21 cellular contexts compared by ENCODE assay signal in genomic region chr6:18349350-18349749, GRCh38. TPM values are rescaled to one million over a fixed set of nuclear protein-coding genes. Genes with fewer than 3 reads are reported as not detected.
DNase-seq lines count a peak whose midpoint lies in the region; ATAC-seq, FAIRE-seq and TF ChIP-seq lines count a peak whose summit lies in the region.
"Had no signal": no experiment of that assay in that cellular context is flagged by ENCODE, and none has a peak within 500 bp of the region (broad histone marks: within the 10 kb centered on the region; RNA-seq: fewer than 3 reads in every experiment).

No MANE protein-coding gene starts in this region.

- H3K79me2 ChIP-seq in OCI-LY3 (ENCODE audit: low read length), result peaks cover 13% of the 10 kb centered on the region; the same call in 1 of the 2 replicates

- peak overlapping the region; percentile 45 for H3K9ac ChIP-seq in OCI-LY3 (ENCODE audit: low read length)

- no peaks in the 10 kb centered on the region for H3K36me3 ChIP-seq in OCI-LY3 (replicated peaks; ENCODE audit: low read depth, low read length)
- H3K36me3 ChIP-seq in bronchial epithelial cell (ENCODE audit: control insufficient read depth, insufficient read depth, low read length), result no peaks in the 10 kb centered on the region
- H3K36me3 ChIP-seq in psoas muscle (ENCODE audit: insufficient read depth in 1 of 2, low read depth in 1 of 2), result no peaks in the 10 kb centered on the region
- no peaks in the 10 kb centered on the region for H3K36me3 ChIP-seq in ascending aorta
- H3K36me3 ChIP-seq: MG63 had no signal

- intact Hi-C loops in psoas muscle (cut with DNase I), result no loop called here
- intact Hi-C loops in ascending aorta (cut with DNase I), result loop anchor here (5.0 kb wide), 1 partner anchor 38 kb away; the partner anchor contains the start of gene RNF144B

- H3K27me3 ChIP-seq in OCI-LY3 (ENCODE audit: low read depth, low read length), result no peaks in the 10 kb centered on the region
- H3K27me3 ChIP-seq in bronchial epithelial cell (ENCODE audit: control insufficient read depth, insufficient read depth, low read length), result no peaks in the 10 kb centered on the region
- H3K27me3 ChIP-seq in psoas muscle (ENCODE audit: insufficient read depth in 3 of 3, low read length in 2 of 3), result no peaks in the 10 kb centered on the region
- no peaks in the 10 kb centered on the region for H3K27me3 ChIP-seq in ascending aorta
- H3K27me3 ChIP-seq: MG63 had no signal

- ATAC-seq in psoas muscle (peak in 1 of 4 donors; percentile 27), SK-N-SH treated with all-trans-retinoic acid at 6 μM for 48 hours (no peak)
- ATAC-seq: CD8-positive, alpha-beta T cell had no signal

- no peaks in the 10 kb centered on the region for H4K20me1 ChIP-seq in OCI-LY3 (ENCODE audit: insufficient read depth, low read length)

- peak; percentile 38 for DNase-seq in bronchial epithelial cell (ENCODE audit: low read depth)
- DNase-seq in psoas muscle, result no peak
- DNase-seq in HPDE6-E6E7 (ENCODE audit: extremely low spot score), result no peak
- no peak for DNase-seq in ascending aorta (ENCODE audit: low spot score in 2 of 2)
- no peak for DNase-seq in stimulated activated CD4-positive, alpha-beta T cell treated with anti-CD3 and anti-CD28 coated beads, Interleukin-4, amount 100 ng/mL, for 24 hours
- DNase-seq: C1 segment of cervical spinal cord; CD8-positive, alpha-beta T cell; H7; Karpas-422; MG63; NCI-H1048; NCI-H1417 treated with DMSO at 0.1 percent for 48 hours; NCI-H187; NCI-H446; NCI-H526; Right ventricle myocardium superior had no signal

- H2AFZ ChIP-seq in OCI-LY3 (ENCODE audit: low read depth, low read length), result no peak overlapping the region

- H3K4me3 ChIP-seq in OCI-LY3 (ENCODE audit: low read length) (peak overlapping the region; percentile 3; the same call in 1 of the 2 replicates), bronchial epithelial cell (ENCODE audit: low read depth, low read length) (no peak overlapping the region), psoas muscle (no peak overlapping the region), ascending aorta (no peak overlapping the region)
- H3K4me3 ChIP-seq: MG63 had no signal

- H3K4me2 ChIP-seq in OCI-LY3 (ENCODE audit: low read length), result peak overlapping the region; percentile 67

- no peaks in the 10 kb centered on the region for H3K9me3 ChIP-seq in OCI-LY3 (ENCODE audit: insufficient read depth, low read length)
- H3K9me3 ChIP-seq in psoas muscle, result no peaks in the 10 kb centered on the region
- H3K9me3 ChIP-seq in ascending aorta, result no peaks in the 10 kb centered on the region
- H3K9me3 ChIP-seq: MG63 had no signal

- H3K4me1 ChIP-seq in OCI-LY3 (ENCODE audit: low read length) (peaks cover 91% of the 10 kb centered on the region), psoas muscle (peaks cover 19% of the 10 kb centered on the region), ascending aorta (peaks cover 0 to 10% of the 10 kb centered on the region in 2 donors)

- H3K27ac ChIP-seq in OCI-LY3 (ENCODE audit: low read length), result peak overlapping the region; percentile 99
- peak overlapping the region; percentile 55 for H3K27ac ChIP-seq in psoas muscle
- no peak overlapping the region for H3K27ac ChIP-seq in ascending aorta

- no peak for FAIRE-seq in bronchial epithelial cell (lab: Jason Lieb, UNC)
- FAIRE-seq: G401.6, GM19239 had no signal

- TF ChIP-seq CTCF in OCI-LY3 (IDR thresholded peaks at IDR 0.05; ENCODE audit: low read depth, low read length) (no peak), bronchial epithelial cell (IDR thresholded peaks at IDR 0.05; ENCODE audit: insufficient read depth, low read length, severe bottlenecking) (no peak), psoas muscle (IDR thresholded peaks at IDR 0.05) (no peak), ascending aorta (IDR thresholded peaks at IDR 0.05) (no peak)

TF ChIP-seq in SK-N-SH treated with all-trans-retinoic acid at 6 μM for 48 hours, 23 proteins besides CTCF, POLR2A, EP300 and RAD21:
- TF ChIP-seq ARNTL (CRISPR knock-in tag; IDR thresholded peaks at IDR 0.05; ENCODE audit: borderline replicate concordance, low read depth), result no peak
- TF ChIP-seq PATZ1 (CRISPR knock-in tag; IDR thresholded peaks at IDR 0.05; ENCODE audit: borderline replicate concordance), result no peak
- no peak for TF ChIP-seq TSHZ2 (CRISPR knock-in tag; IDR thresholded peaks at IDR 0.05)
- TF ChIP-seq CREB5 (CRISPR knock-in tag; IDR thresholded peaks at IDR 0.05; ENCODE audit: low read depth), result no peak
- TF ChIP-seq PPARA (CRISPR knock-in tag; IDR thresholded peaks at IDR 0.05; ENCODE audit: borderline replicate concordance), result no peak
- TF ChIP-seq ISL1 (CRISPR knock-in tag; IDR thresholded peaks at IDR 0.05), result no peak
- no peak for TF ChIP-seq TCF4 (CRISPR knock-in tag; IDR thresholded peaks at IDR 0.05; ENCODE audit: borderline replicate concordance)
- no peak for TF ChIP-seq ZNF8 (CRISPR knock-in tag; IDR thresholded peaks at IDR 0.05)
TF ChIP-seq in SK-N-SH treated with all-trans-retinoic acid at 6 μM for 48 hours: peak in this region for 0.

RNA-seq across cellular contexts. Expression of gene RNF144B, which starts 37.8 kb away (rescaled TPM):
- total RNA-seq in bronchial epithelial cell (141 and 239 TPM in 2 replicates), psoas muscle (10 to 100 TPM; 33.6 to 94.9 (median 65.4) TPM), ascending aorta (52.3 TPM)
- polyA plus RNA-seq in psoas muscle, result 10 to 100 TPM in 1 of 3 donors, 1 to 10 TPM in 2; 6.0 to 34.5 (median 7.9) TPM
- total RNA-seq: RPMI7951 had no signal

Comparison
In these comparisons a context has a peak if more than half of its experiments do, and no peak if none do; other contexts are left out.
1. H3K27ac ChIP-seq: peak in OCI-LY3 (single experiment) and psoas muscle (single experiment); none in ascending aorta (0 of 2).